1 cellular context compared by ENCODE assay signal in the genomic region with DNA sequence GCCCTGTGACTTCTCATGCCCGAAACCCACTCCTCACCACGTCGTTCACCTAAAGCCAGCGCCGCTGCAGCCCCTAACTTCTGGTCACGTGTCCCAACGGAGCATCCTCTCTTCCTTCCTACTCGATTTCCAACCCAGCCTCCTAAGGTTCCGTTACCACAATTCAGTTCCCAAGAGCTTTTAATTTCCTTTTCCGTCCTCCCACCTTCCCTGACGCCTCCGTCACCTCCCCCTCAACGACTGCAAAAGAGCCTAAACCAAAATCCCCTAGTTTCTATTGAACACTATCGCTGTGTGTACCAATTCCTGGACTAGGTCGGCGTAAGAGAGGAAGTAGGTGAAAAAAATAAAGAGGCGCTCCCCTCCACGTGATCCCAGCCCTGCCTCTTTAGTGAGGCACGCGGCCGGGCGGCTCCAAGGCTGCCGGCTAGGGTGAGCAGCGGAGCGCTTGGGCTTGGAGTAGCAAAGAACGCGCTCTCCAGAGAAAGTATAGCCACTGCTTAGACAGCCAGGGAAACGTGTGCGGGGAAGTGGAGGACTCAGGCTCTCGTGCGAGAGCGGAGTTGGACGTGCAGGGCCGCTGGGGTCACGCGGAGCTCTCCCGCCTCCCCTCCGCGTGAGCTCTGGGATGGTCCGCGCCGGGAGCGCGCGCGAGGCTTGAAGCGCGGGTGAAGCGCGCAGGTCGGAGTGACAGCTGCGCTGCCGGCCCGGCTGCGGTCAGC.
TF ChIP-seq lines count a peak whose summit lies in the region.

A gene (plus strand): TSS at position 685 of the 722 bp plus-strand sequence.
A gene (minus strand): TSS at position 82 of the 722 bp plus-strand sequence. CDS start 1,189 bp downstream, outside the sequence.

TF ChIP-seq in K562, 482 proteins besides CTCF, POLR2A, EP300 and RAD21 (continued from another document):
- no peak for TF ChIP-seq RFX1 (IDR thresholded peaks at IDR 0.05)
- TF ChIP-seq ZNF586 (CRISPR knock-in tag; conservative IDR thresholded peaks at IDR 0.05) = no peak
- peak; percentile 49 to 63; a peak in 2 of 4 replicates for TF ChIP-seq MAZ (CRISPR knock-in tag; conservative IDR thresholded peaks at IDR 0.05 in 1 of 2, IDR thresholded peaks at IDR 0.05 in 1 of 2)
- peak; percentile 99 for TF ChIP-seq ELF2 (CRISPR knock-in tag; IDR thresholded peaks at IDR 0.05)
- peak; percentile 90 for TF ChIP-seq ELF4 (CRISPR knock-in tag; IDR thresholded peaks at IDR 0.05)
- TF ChIP-seq, protein P1, sequence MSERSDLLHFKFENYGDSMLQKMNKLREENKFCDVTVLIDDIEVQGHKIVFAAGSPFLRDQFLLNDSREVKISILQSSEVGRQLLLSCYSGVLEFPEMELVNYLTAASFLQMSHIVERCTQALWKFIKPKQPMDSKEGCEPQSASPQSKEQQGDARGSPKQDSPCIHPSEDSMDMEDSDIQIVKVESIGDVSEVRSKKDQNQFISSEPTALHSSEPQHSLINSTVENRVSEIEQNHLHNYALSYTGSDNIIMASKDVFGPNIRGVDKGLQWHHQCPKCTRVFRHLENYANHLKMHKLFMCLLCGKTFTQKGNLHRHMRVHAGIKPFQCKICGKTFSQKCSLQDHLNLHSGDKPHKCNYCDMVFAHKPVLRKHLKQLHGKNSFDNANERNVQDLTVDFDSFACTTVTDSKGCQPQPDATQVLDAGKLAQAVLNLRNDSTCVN (CRISPR knock-in tag; IDR thresholded peaks at IDR 0.05) = peak; percentile 95
- no peak for TF ChIP-seq XRCC3 (IDR thresholded peaks at IDR 0.05)
- TF ChIP-seq SIX5 (IDR thresholded peaks at IDR 0.05; ENCODE audit: borderline replicate concordance in 1 of 2, insufficient read depth in 1 of 2, low read depth in 1 of 2, low read length in 2 of 2) = peak; percentile 38 to 45; a peak in 3 of 4 replicates
- TF ChIP-seq RBM15 (IDR thresholded peaks at IDR 0.05; ENCODE audit: insufficient read depth, low read length) = no peak
- TF ChIP-seq ATF1 (CRISPR knock-in tag; IDR thresholded peaks at IDR 0.05) = no peak
- TF ChIP-seq ATF1 (tag; IDR thresholded peaks at IDR 0.05) = peak; percentile 94
- TF ChIP-seq NCOA4 (IDR thresholded peaks at IDR 0.05; ENCODE audit: partially characterized antibody) = no peak
- no peak for TF ChIP-seq NFXL1 (CRISPR knock-in tag; IDR thresholded peaks at IDR 0.05)
- TF ChIP-seq, protein P2, sequence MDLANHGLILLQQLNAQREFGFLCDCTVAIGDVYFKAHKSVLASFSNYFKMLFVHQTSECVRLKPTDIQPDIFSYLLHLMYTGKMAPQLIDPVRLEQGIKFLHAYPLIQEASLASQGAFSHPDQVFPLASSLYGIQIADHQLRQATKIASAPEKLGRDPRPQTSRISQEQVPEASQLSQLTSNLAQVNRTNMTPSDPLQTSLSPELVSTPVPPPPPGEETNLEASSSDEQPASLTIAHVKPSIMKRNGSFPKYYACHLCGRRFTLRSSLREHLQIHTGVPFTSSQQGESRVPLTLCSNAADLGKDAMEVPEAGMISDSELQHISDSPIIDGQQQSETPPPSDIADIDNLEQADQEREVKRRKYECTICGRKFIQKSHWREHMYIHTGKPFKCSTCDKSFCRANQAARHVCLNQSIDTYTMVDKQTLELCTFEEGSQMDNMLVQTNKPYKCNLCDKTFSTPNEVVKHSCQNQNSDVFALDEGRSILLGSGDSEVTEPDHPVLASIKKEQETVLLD (IDR thresholded peaks at IDR 0.05) = 0 out of 2 replicates have a peak, but pooled peaks have one; percentile 7
- TF ChIP-seq ZC3H8 (IDR thresholded peaks at IDR 0.05) = peak; percentile 91
- TF ChIP-seq, protein P3, sequence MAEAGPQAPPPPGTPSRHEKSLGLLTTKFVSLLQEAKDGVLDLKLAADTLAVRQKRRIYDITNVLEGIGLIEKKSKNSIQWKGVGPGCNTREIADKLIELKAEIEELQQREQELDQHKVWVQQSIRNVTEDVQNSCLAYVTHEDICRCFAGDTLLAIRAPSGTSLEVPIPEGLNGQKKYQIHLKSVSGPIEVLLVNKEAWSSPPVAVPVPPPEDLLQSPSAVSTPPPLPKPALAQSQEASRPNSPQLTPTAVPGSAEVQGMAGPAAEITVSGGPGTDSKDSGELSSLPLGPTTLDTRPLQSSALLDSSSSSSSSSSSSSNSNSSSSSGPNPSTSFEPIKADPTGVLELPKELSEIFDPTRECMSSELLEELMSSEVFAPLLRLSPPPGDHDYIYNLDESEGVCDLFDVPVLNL (CRISPR knock-in tag; IDR thresholded peaks at IDR 0.05; ENCODE audit: low read depth) = peak; percentile 90
- peak; percentile 95 for TF ChIP-seq TAF7 (tag; IDR thresholded peaks at IDR 0.05)
- TF ChIP-seq, protein P4, sequence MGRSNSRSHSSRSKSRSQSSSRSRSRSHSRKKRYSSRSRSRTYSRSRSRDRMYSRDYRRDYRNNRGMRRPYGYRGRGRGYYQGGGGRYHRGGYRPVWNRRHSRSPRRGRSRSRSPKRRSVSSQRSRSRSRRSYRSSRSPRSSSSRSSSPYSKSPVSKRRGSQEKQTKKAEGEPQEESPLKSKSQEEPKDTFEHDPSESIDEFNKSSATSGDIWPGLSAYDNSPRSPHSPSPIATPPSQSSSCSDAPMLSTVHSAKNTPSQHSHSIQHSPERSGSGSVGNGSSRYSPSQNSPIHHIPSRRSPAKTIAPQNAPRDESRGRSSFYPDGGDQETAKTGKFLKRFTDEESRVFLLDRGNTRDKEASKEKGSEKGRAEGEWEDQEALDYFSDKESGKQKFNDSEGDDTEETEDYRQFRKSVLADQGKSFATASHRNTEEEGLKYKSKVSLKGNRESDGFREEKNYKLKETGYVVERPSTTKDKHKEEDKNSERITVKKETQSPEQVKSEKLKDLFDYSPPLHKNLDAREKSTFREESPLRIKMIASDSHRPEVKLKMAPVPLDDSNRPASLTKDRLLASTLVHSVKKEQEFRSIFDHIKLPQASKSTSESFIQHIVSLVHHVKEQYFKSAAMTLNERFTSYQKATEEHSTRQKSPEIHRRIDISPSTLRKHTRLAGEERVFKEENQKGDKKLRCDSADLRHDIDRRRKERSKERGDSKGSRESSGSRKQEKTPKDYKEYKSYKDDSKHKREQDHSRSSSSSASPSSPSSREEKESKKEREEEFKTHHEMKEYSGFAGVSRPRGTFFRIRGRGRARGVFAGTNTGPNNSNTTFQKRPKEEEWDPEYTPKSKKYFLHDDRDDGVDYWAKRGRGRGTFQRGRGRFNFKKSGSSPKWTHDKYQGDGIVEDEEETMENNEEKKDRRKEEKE (IDR thresholded peaks at IDR 0.05; ENCODE audit: borderline replicate concordance in 1 of 2, control insufficient read depth in 1 of 2, low read depth in 2 of 2, low read length in 1 of 2) = peak; percentile 87 to 98
- peak; percentile 72; the same call in 1 of the 2 replicates for TF ChIP-seq PHF8 (IDR thresholded peaks at IDR 0.05; ENCODE audit: borderline replicate concordance, low read length)
- TF ChIP-seq RBBP5 (IDR thresholded peaks at IDR 0.05; ENCODE audit: borderline replicate concordance, insufficient read depth, low read length, poor library complexity, severe bottlenecking) = peak; percentile 94
- no peak for TF ChIP-seq SMARCA4 (IDR thresholded peaks at IDR 0.05)
- peak; percentile 97 to 98; a peak in 3 of 4 replicates for TF ChIP-seq ARNT (IDR thresholded peaks at IDR 0.05)
- TF ChIP-seq ZNF785 (CRISPR knock-in tag; IDR thresholded peaks at IDR 0.05) = no peak
- TF ChIP-seq ZNF347 (CRISPR knock-in tag; IDR thresholded peaks at IDR 0.05; ENCODE audit: low read depth) = no peak
- peak; percentile 79; the same call in 1 of the 2 replicates for TF ChIP-seq ESRRA (IDR thresholded peaks at IDR 0.05; ENCODE audit: borderline replicate concordance, low read depth)
- no peak for TF ChIP-seq CEBPB (tag; IDR thresholded peaks at IDR 0.05)
- no peak for TF ChIP-seq FUS (optimal IDR thresholded peaks at IDR 0.05; ENCODE audit: low read depth, low read length)
- TF ChIP-seq FOXJ2 (tag; IDR thresholded peaks at IDR 0.05) = peak; percentile 77; the same call in 1 of the 2 replicates
- no peak for TF ChIP-seq HOXB6 (CRISPR knock-in tag; IDR thresholded peaks at IDR 0.05; ENCODE audit: borderline replicate concordance)
- no peak for TF ChIP-seq ZSCAN29 (IDR thresholded peaks at IDR 0.05)
- TF ChIP-seq, protein P5, sequence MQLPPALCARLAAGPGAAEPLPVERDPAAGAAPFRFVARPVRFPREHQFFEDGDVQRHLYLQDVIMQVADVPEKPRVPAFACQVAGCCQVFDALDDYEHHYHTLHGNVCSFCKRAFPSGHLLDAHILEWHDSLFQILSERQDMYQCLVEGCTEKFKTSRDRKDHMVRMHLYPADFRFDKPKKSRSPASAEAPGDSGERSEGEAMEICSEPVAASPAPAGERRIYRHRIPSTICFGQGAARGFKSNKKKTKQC (CRISPR knock-in tag; IDR thresholded peaks at IDR 0.05) = no peak
- TF ChIP-seq PYGO2 (tag; IDR thresholded peaks at IDR 0.05) = peak; percentile 62; the same call in 1 of the 2 replicates
- peak; percentile 15 for TF ChIP-seq ZFP36 (IDR thresholded peaks at IDR 0.05; ENCODE audit: low read depth, low read length, partially characterized antibody)
- TF ChIP-seq, protein P6, sequence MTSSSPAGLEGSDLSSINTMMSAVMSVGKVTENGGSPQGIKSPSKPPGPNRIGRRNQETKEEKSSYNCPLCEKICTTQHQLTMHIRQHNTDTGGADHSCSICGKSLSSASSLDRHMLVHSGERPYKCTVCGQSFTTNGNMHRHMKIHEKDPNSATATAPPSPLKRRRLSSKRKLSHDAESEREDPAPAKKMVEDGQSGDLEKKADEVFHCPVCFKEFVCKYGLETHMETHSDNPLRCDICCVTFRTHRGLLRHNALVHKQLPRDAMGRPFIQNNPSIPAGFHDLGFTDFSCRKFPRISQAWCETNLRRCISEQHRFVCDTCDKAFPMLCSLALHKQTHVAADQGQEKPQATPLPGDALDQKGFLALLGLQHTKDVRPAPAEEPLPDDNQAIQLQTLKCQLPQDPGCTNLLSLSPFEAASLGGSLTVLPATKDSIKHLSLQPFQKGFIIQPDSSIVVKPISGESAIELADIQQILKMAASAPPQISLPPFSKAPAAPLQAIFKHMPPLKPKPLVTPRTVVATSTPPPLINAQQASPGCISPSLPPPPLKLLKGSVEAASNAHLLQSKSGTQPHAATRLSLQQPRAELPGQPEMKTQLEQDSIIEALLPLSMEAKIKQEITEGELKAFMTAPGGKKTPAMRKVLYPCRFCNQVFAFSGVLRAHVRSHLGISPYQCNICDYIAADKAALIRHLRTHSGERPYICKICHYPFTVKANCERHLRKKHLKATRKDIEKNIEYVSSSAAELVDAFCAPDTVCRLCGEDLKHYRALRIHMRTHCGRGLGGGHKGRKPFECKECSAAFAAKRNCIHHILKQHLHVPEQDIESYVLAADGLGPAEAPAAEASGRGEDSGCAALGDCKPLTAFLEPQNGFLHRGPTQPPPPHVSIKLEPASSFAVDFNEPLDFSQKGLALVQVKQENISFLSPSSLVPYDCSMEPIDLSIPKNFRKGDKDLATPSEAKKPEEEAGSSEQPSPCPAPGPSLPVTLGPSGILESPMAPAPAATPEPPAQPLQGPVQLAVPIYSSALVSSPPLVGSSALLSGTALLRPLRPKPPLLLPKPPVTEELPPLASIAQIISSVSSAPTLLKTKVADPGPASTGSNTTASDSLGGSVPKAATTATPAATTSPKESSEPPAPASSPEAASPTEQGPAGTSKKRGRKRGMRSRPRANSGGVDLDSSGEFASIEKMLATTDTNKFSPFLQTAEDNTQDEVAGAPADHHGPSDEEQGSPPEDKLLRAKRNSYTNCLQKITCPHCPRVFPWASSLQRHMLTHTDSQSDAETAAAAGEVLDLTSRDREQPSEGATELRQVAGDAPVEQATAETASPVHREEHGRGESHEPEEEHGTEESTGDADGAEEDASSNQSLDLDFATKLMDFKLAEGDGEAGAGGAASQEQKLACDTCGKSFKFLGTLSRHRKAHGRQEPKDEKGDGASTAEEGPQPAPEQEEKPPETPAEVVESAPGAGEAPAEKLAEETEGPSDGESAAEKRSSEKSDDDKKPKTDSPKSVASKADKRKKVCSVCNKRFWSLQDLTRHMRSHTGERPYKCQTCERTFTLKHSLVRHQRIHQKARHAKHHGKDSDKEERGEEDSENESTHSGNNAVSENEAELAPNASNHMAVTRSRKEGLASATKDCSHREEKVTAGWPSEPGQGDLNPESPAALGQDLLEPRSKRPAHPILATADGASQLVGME (CRISPR knock-in tag; IDR thresholded peaks at IDR 0.05) = 0 out of 2 replicates have a peak, but pooled peaks have one; percentile 14
- TF ChIP-seq, protein P7, sequence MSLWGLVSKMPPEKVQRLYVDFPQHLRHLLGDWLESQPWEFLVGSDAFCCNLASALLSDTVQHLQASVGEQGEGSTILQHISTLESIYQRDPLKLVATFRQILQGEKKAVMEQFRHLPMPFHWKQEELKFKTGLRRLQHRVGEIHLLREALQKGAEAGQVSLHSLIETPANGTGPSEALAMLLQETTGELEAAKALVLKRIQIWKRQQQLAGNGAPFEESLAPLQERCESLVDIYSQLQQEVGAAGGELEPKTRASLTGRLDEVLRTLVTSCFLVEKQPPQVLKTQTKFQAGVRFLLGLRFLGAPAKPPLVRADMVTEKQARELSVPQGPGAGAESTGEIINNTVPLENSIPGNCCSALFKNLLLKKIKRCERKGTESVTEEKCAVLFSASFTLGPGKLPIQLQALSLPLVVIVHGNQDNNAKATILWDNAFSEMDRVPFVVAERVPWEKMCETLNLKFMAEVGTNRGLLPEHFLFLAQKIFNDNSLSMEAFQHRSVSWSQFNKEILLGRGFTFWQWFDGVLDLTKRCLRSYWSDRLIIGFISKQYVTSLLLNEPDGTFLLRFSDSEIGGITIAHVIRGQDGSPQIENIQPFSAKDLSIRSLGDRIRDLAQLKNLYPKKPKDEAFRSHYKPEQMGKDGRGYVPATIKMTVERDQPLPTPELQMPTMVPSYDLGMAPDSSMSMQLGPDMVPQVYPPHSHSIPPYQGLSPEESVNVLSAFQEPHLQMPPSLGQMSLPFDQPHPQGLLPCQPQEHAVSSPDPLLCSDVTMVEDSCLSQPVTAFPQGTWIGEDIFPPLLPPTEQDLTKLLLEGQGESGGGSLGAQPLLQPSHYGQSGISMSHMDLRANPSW (CRISPR knock-in tag; IDR thresholded peaks at IDR 0.05) = no peak; the same call in 1 of the 2 replicates
- no peak for TF ChIP-seq MCM5 (IDR thresholded peaks at IDR 0.05; ENCODE audit: low read depth)
- TF ChIP-seq, protein P8, sequence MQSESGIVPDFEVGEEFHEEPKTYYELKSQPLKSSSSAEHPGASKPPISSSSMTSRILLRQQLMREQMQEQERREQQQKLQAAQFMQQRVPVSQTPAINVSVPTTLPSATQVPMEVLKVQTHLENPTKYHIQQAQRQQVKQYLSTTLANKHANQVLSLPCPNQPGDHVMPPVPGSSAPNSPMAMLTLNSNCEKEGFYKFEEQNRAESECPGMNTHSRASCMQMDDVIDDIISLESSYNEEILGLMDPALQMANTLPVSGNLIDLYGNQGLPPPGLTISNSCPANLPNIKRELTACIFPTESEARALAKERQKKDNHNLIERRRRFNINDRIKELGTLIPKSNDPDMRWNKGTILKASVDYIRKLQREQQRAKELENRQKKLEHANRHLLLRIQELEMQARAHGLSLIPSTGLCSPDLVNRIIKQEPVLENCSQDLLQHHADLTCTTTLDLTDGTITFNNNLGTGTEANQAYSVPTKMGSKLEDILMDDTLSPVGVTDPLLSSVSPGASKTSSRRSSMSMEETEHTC (IDR thresholded peaks at IDR 0.05) = peak; percentile 98
- 0 out of 2 replicates have a peak, but pooled peaks have one; percentile 50 for TF ChIP-seq SNIP1 (IDR thresholded peaks at IDR 0.05; ENCODE audit: low read depth)
- peak; percentile 81 for TF ChIP-seq NR2C1 (IDR thresholded peaks at IDR 0.05)
- peak; percentile 64 for TF ChIP-seq NR2C1 (tag; IDR thresholded peaks at IDR 0.05)
- TF ChIP-seq ETV1 (tag; conservative IDR thresholded peaks at IDR 0.05; ENCODE audit: low read depth) = peak; percentile 77
